In genomic region chr10:15651175-15651574, GRCh38 we compare ENCODE assay signal across 20 cellular contexts.
"Had no signal": no experiment of that assay in that cellular context is flagged by ENCODE, and none has a peak within 500 bp of the region (broad histone marks: within the 10 kb centered on the region; RNA-seq: fewer than 3 reads in every experiment).

No MANE protein-coding gene starts in this region.

- H3K27ac ChIP-seq: epithelial cell of prostate, esophagus muscularis mucosa, heart left ventricle, neural progenitor cell, ovary, uterus had no signal

- ATAC-seq: heart left ventricle, natural killer cell, right cardiac atrium had no signal

- FAIRE-seq: islet of Langerhans, small intestine had no signal

- DNase-seq: effector memory CD4-positive, alpha-beta T cell; foreskin melanocyte; heart left ventricle; hypothalamus; kidney glomerular epithelial cell; mammary epithelial cell; natural killer cell; nucleus accumbens; ovary; right cardiac atrium; small intestine; stimulated activated CD4-positive, alpha-beta T cell treated with anti-CD3 and anti-CD28 coated beads, Interleukin-2, amount 100 ng/mL, for 48 hours; stimulated activated naive CD4-positive, alpha-beta T cell treated with Interleukin-2 at 50 U/mL for 16 hours; tibial artery; upper lobe of left lung; uterus had no signal

- H2AFZ ChIP-seq: neural progenitor cell had no signal

- H3K9ac ChIP-seq: neural progenitor cell had no signal

- H3K4me3 ChIP-seq: esophagus muscularis mucosa, heart left ventricle, neural progenitor cell, ovary, tibial artery, upper lobe of left lung, uterus had no signal

- H3K4me2 ChIP-seq: neural progenitor cell had no signal

- H3K36me3 ChIP-seq: esophagus muscularis mucosa, heart left ventricle, neural progenitor cell, ovary, upper lobe of left lung, uterus had no signal

- H3K27me3 ChIP-seq: esophagus muscularis mucosa, heart left ventricle, neural progenitor cell, ovary, tibial artery, upper lobe of left lung, uterus had no signal

- H3K9me3 ChIP-seq: esophagus muscularis mucosa, heart left ventricle, ovary, tibial artery, upper lobe of left lung, uterus had no signal

- H3K4me1 ChIP-seq: esophagus muscularis mucosa, neural progenitor cell, uterus had no signal
